1 cellular context compared by ENCODE assay signal in the genomic region with DNA sequence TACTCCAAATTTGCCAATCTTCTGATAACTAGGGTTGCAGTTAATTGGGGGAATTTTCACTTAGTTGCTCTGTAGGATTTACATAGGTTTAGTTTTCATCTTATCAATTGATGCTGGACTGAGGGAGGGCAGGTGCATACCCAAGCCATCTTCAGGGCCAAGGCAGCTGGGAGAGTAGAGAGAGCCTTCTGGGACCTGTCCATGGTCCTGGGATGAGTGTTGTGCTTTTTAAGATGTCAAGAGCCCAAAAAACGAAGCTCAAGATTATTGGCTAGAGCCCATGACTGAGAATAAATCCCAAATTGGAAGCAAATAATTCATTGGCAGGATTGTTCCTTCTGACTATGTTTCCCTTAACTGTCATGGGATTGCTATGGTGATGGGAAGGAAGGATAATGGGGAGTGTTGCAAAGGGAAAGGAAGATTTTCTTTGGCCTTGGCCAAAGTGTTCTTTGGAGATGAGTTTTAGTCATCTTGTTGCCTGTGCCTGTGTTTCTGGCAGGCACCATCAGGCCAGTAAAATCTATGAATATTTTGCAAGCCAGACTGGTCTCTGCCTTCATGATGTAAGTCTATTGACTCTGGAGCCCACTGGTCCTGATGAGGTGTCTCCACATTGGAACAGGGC.
TF ChIP-seq lines count a peak whose summit lies in the region.

No MANE protein-coding gene starts in this region.

TF ChIP-seq in liver, 16 proteins besides CTCF, POLR2A, EP300 and RAD21:
- TF ChIP-seq, protein P1, sequence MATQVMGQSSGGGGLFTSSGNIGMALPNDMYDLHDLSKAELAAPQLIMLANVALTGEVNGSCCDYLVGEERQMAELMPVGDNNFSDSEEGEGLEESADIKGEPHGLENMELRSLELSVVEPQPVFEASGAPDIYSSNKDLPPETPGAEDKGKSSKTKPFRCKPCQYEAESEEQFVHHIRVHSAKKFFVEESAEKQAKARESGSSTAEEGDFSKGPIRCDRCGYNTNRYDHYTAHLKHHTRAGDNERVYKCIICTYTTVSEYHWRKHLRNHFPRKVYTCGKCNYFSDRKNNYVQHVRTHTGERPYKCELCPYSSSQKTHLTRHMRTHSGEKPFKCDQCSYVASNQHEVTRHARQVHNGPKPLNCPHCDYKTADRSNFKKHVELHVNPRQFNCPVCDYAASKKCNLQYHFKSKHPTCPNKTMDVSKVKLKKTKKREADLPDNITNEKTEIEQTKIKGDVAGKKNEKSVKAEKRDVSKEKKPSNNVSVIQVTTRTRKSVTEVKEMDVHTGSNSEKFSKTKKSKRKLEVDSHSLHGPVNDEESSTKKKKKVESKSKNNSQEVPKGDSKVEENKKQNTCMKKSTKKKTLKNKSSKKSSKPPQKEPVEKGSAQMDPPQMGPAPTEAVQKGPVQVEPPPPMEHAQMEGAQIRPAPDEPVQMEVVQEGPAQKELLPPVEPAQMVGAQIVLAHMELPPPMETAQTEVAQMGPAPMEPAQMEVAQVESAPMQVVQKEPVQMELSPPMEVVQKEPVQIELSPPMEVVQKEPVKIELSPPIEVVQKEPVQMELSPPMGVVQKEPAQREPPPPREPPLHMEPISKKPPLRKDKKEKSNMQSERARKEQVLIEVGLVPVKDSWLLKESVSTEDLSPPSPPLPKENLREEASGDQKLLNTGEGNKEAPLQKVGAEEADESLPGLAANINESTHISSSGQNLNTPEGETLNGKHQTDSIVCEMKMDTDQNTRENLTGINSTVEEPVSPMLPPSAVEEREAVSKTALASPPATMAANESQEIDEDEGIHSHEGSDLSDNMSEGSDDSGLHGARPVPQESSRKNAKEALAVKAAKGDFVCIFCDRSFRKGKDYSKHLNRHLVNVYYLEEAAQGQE (IDR thresholded peaks at IDR 0.05) = peak; percentile 95
- TF ChIP-seq NR2F2 (IDR thresholded peaks at IDR 0.05) = no peak
TF ChIP-seq in liver: peak in this region for 1.
